Comparison of ENCODE assay signal across 8 cellular contexts in the genomic region with DNA sequence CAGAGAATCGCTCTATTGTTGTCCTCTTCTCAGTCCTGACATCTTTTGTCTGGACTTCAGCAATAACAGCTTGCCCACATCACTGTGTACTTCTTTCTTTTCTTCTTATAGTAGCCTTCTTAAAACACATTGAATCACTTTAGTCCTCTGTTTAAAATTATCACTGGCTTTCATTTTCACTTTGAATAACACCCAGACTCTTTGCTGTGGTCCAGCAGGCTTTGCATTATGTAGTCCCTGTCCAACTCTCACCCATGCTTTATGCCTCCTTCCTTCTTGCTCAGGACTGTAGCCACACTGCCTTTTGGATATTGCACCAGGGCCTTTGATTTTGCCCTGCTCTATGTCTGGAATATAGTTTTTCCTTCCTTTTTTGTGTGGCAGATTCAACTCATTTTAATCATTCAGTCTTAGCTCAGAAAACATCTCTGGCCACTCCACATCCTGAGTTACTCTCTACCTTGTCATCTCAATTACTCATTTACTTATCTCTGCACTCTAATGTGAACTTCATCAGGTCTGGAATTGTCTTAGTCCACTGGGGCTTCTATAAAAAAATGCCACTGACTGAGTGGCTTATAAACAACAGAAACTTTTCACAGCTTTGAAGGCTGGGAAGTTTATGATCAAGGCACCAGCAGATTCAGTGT.
DNase-seq lines count a peak whose midpoint lies in the region; ATAC-seq and TF ChIP-seq lines count a peak whose summit lies in the region.

No MANE protein-coding gene starts in this region.

- POLR2A ChIA-PET in naive thymus-derived CD8-positive, alpha-beta T cell (lab: Charles Lee): no interaction called here

- no peaks in the 10 kb centered on the region for H3K27me3 ChIP-seq in dorsolateral prefrontal cortex

- H3K27ac ChIP-seq in dorsolateral prefrontal cortex: no peak overlapping the region

- no peak for DNase-seq in naive thymus-derived CD8-positive, alpha-beta T cell
- DNase-seq in NCI-H2171 (lab: John Stamatoyannopoulos, UW) (no peak), left colon (no peak), cortex of kidney (lab: John Stamatoyannopoulos, UW) (no peak), dorsolateral prefrontal cortex (no peak)

- H3K27me3 Mint-ChIP-seq in naive thymus-derived CD8-positive, alpha-beta T cell: peaks cover 0 to 14% (median 3%) of the 10 kb centered on the region in 5 donors

- no peaks in the 10 kb centered on the region for H3K36me3 Mint-ChIP-seq in naive thymus-derived CD8-positive, alpha-beta T cell

- H3K27ac Mint-ChIP-seq in naive thymus-derived CD8-positive, alpha-beta T cell: peak overlapping the region in 6 of 10 donors; percentile 2 to 68 (median 20)

- peak; percentile 98 for ATAC-seq in GM18907 (IDR thresholded peaks at IDR 0.05; ENCODE audit: unreplicated experiment)
- ATAC-seq in HG02571 (IDR thresholded peaks at IDR 0.05; ENCODE audit: unreplicated experiment): peak; percentile 98
- ATAC-seq in HG03469 (IDR thresholded peaks at IDR 0.05; ENCODE audit: unreplicated experiment): peak; percentile 96
- no peak for ATAC-seq in naive thymus-derived CD8-positive, alpha-beta T cell
- no peak for ATAC-seq in left colon

- H3K9me3 Mint-ChIP-seq in naive thymus-derived CD8-positive, alpha-beta T cell: peaks cover 0 to 2% (median 0%) of the 10 kb centered on the region in 9 donors

- peak overlapping the region in 5 of 10 donors; percentile 24 to 46 (median 34) for H3K4me3 Mint-ChIP-seq in naive thymus-derived CD8-positive, alpha-beta T cell

- H3K4me3 ChIP-seq in dorsolateral prefrontal cortex: no peak overlapping the region

- TF ChIP-seq CTCF in dorsolateral prefrontal cortex (IDR thresholded peaks at IDR 0.05 in 54 of 56, conservative IDR thresholded peaks at IDR 0.05 in 2 of 56; ENCODE audit: low read depth in 1 of 56, partially characterized antibody in 56 of 56): no peak

- peaks cover 5 to 13% (median 8%) of the 10 kb centered on the region in 4 donors for H3K4me1 Mint-ChIP-seq in naive thymus-derived CD8-positive, alpha-beta T cell

- intact Hi-C loops in left colon (cut with DNase I, micrococcal nuclease): no loop called here
- intact Hi-C loops in dorsolateral prefrontal cortex (cut with DNase I): no loop called here

Comparison
In these comparisons a context has a peak if more than half of its experiments do, and no peak if none do; other contexts are left out.
1. ATAC-seq: peak in GM18907 (single experiment), HG02571 (single experiment) and HG03469 (single experiment); none in naive thymus-derived CD8-positive, alpha-beta T cell (0 of 2) and left colon (single experiment).